Comparison of ENCODE assay signal across 25 cellular contexts in genomic region chr10:31871266-31871887, GRCh38. TPM values are rescaled to one million over a fixed set of nuclear protein-coding genes. Genes with fewer than 3 reads are reported as not detected.
A peak's percentile ranks its signal among the peaks of the same experiment; 100 is the strongest.
DNase-seq lines count a peak whose midpoint lies in the region; ATAC-seq, FAIRE-seq and TF ChIP-seq lines count a peak whose summit lies in the region.
"Had no signal": no experiment of that assay in that cellular context is flagged by ENCODE, and none has a peak within 500 bp of the region (broad histone marks: within the 10 kb centered on the region; RNA-seq: fewer than 3 reads in every experiment).

No MANE protein-coding gene starts in this region.

- H3K9me1 ChIP-seq in keratinocyte (ENCODE audit: control insufficient read depth, extremely low read depth, insufficient read depth, low read length): no peaks in the 10 kb centered on the region

- no peak overlapping the region for H2AFZ ChIP-seq in keratinocyte (ENCODE audit: control insufficient read depth, low read length)

- dilution Hi-C loops in keratinocyte (cut with MboI; ENCODE audit: extremely low pct_ligation_motif_present, low sequenced_read_pairs): no loop called here

- DNase-seq in Right ventricle myocardium superior (no peak), Right ventricle myocardium inferior (ENCODE audit: missing footprints) (no peak), NCI-H69 (lab: John Stamatoyannopoulos, UW) (peak; percentile 0), keratinocyte (ENCODE audit: low read depth, low spot score) (no peak), left lung (no peak), NCI-H1105 (lab: John Stamatoyannopoulos, UW) (no peak)
- DNase-seq in activated CD8-positive, alpha-beta memory T cell treated with anti-CD3 and anti-CD28 coated beads for 24 hours: no peak
- DNase-seq: activated CD4-positive, alpha-beta T cell treated with anti-CD3 and anti-CD28 coated beads for 48 hours; activated CD8-positive, alpha-beta memory T cell treated with anti-CD3 and anti-CD28 coated beads, Interleukin-2, amount 10 ng/mL, durations not matched to agents 7 days and 5 days; activated naive CD8-positive, alpha-beta T cell treated with anti-CD3 and anti-CD28 coated beads, Interleukin-2, amount 10 ng/mL, durations not matched to agents 7 days and 5 days; body of pancreas; GDM1; head of caudate nucleus; KG1; left ventricle myocardium superior; NCI-H1048; NCI-H1930; NCI-H524 treated with DMSO at 0.1 percent for 48 hours; SHP77; stimulated activated CD4-positive, alpha-beta T cell treated with anti-CD3 and anti-CD28 coated beads, Interleukin-15, amount 100 ng/mL, for 24 hours; substantia nigra had no signal

- H3K27me3 ChIP-seq in keratinocyte (ENCODE audit: control insufficient read depth, extremely low read depth, insufficient read depth, low read length): no peaks in the 10 kb centered on the region
- no peaks in the 10 kb centered on the region for H3K27me3 ChIP-seq in left lung
- H3K27me3 ChIP-seq: body of pancreas, neutrophil, vagina had no signal

- H3K36me3 ChIP-seq in keratinocyte (ENCODE audit: control insufficient read depth in 2 of 2, extremely low read depth in 1 of 2, insufficient read depth in 2 of 2, low read length in 2 of 2): no peaks in the 10 kb centered on the region
- H3K36me3 ChIP-seq in left lung: no peaks in the 10 kb centered on the region
- H3K36me3 ChIP-seq: neutrophil, vagina had no signal

- H3K79me2 ChIP-seq in keratinocyte (ENCODE audit: control insufficient read depth, insufficient read depth, low read length): peaks cover 65% of the 10 kb centered on the region

- ATAC-seq in Right ventricle myocardium superior (ENCODE audit: poor library complexity): peak; percentile 29
- ATAC-seq in Right ventricle myocardium inferior: no peak
- no peak for ATAC-seq in left lung
- ATAC-seq in GM21515 (IDR thresholded peaks at IDR 0.05; ENCODE audit: unreplicated experiment): no peak
- ATAC-seq: activated CD8-positive, alpha-beta memory T cell treated with anti-CD3 and anti-CD28 coated beads, Interleukin-2, amount 10 ng/mL, durations not matched to agents 7 days and 5 days; body of pancreas had no signal

- H3K4me1 ChIP-seq in keratinocyte (ENCODE audit: control insufficient read depth, extremely low read depth, insufficient read depth, low read length) (peaks cover 11% of the 10 kb centered on the region), left lung (peaks cover 0 to 23% of the 10 kb centered on the region in 2 donors)

- intact Hi-C loops in Right ventricle myocardium superior (cut with DNase I) (no loop called here), Right ventricle myocardium inferior (cut with DNase I) (no loop called here), left lung (cut with DNase I) (no loop called here)

- H3K27ac ChIP-seq in keratinocyte (ENCODE audit: control insufficient read depth, insufficient read depth, low read length): no peak overlapping the region
- no peak overlapping the region for H3K27ac ChIP-seq in left lung
- H3K27ac ChIP-seq: body of pancreas, neutrophil, vagina had no signal

- no peaks in the 10 kb centered on the region for H4K20me1 ChIP-seq in keratinocyte (ENCODE audit: control insufficient read depth, extremely low read depth, insufficient read depth, low read length)

- H3K4me3 ChIP-seq in keratinocyte (ENCODE audit: control insufficient read depth in 2 of 3, extremely low read depth in 1 of 3, insufficient read depth in 2 of 3, low read depth in 1 of 3, low read length in 3 of 3) (no peak overlapping the region), left lung (no peak overlapping the region)
- H3K4me3 ChIP-seq: body of pancreas, vagina had no signal

- H3K9me3 ChIP-seq in keratinocyte (ENCODE audit: control insufficient read depth, low read depth, low read length): no peaks in the 10 kb centered on the region
- H3K9me3 ChIP-seq in left lung: no peaks in the 10 kb centered on the region
- H3K9me3 ChIP-seq: body of pancreas, neutrophil, vagina had no signal

- no peak overlapping the region for H3K9ac ChIP-seq in keratinocyte (ENCODE audit: control insufficient read depth, extremely low read depth, insufficient read depth, low read length)

- no peak for TF ChIP-seq CTCF in keratinocyte (optimal IDR thresholded peaks at IDR 0.05 in 1 of 3, IDR thresholded peaks at IDR 0.05 in 1 of 3, conservative IDR thresholded peaks at IDR 0.05 in 1 of 3; ENCODE audit: extremely low read depth in 1 of 3, insufficient read depth in 2 of 3, low read length in 3 of 3)
- TF ChIP-seq CTCF in left lung (IDR thresholded peaks at IDR 0.05): no peak

- H3K4me2 ChIP-seq in keratinocyte (ENCODE audit: control insufficient read depth, extremely low read depth, insufficient read depth, low read depth, low read length): no peak overlapping the region

- peak; percentile 55 for FAIRE-seq in keratinocyte (lab: Jason Lieb, UNC)
- FAIRE-seq: H1 had no signal

RNA-seq across cellular contexts. Expression of gene ARHGAP12, which starts 57.3 kb away (rescaled TPM):
- 21.7 TPM for total RNA-seq in Right ventricle myocardium superior
- total RNA-seq in Right ventricle myocardium inferior: 21.5 TPM
- 13.7 to 26.6 TPM (median 16.1 TPM) in 3 replicates for polyA plus RNA-seq in keratinocyte
- 29.7 TPM for polyA plus RNA-seq in keratinocyte (2011; ENCODE audit: low read depth)
- polyA plus RNA-seq in keratinocyte (2011; cell fraction: cytosol; rRNA removed): 9.1 and 19.4 TPM in 2 replicates
- 23.8 and 30.6 TPM in 2 replicates for polyA plus RNA-seq in keratinocyte (2011; cell fraction: nucleus; rRNA removed)
- polyA plus RNA-seq in keratinocyte (2012; ENCODE audit: low replicate concordance): 11.7 and 18.6 TPM in 2 replicates
- 5.1 to 32.9 TPM (median 13.3 TPM) in 3 replicates for polyA minus RNA-seq in keratinocyte
- 21.5 TPM for polyA minus RNA-seq in keratinocyte (2011; cell fraction: cytosol; rRNA and poly(A)+ RNA removed)
- 23.6 and 43.0 TPM in 2 replicates for polyA minus RNA-seq in keratinocyte (2011; cell fraction: nucleus; rRNA and poly(A)+ RNA removed)
- total RNA-seq in left lung: 10 to 100 TPM; 25.5 TPM
